ENCODE assay signal across 12 cellular contexts in the genomic region with DNA sequence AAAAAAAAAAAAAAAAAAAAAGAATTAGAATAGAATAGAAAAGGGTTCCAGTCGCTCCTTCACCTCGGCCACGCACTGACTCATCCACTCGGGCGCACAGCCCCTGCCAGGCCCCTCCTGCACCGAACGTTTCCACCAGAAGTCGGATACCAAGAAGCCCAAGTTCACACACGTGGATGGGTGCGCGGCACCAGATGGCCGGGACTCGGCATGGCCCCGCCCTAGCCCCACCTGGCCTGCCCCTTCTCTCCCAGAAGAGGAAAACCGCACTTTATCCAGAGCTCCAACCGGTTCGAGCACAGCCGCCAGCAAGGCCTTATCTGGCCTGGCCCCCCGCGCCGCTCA. TPM values are rescaled to one million over a fixed set of nuclear protein-coding genes. Genes with fewer than 3 reads are reported as not detected.
DNase-seq lines count a peak whose midpoint lies in the region; ATAC-seq and TF ChIP-seq lines count a peak whose summit lies in the region.
"Had no signal": no experiment of that assay in that cellular context is flagged by ENCODE, and none has a peak within 500 bp of the region (broad histone marks: within the 10 kb centered on the region; RNA-seq: fewer than 3 reads in every experiment).

No MANE protein-coding gene starts in this region.

- H3K79me2 ChIP-seq in SU-DHL-6 (ENCODE audit: insufficient read depth, low read length), result no peaks in the 10 kb centered on the region

- H3K27ac Mint-ChIP-seq in stimulated activated memory B cell treated with anti-CD40 and anti-IgM and Interleukin-4, amounts not matched to agents 10 μg/mL and 1 μg/mL and 100 μg/mL, for 72 hours, result peak overlapping the region; percentile 63

- no peaks in the 10 kb centered on the region for H3K9me2 ChIP-seq in SU-DHL-6 (replicated peaks; ENCODE audit: insufficient read depth, low read length)

- peak overlapping the region; percentile 90 for H3K4me2 ChIP-seq in SU-DHL-6 (ENCODE audit: low read depth, low read length, poor library complexity, severe bottlenecking)

- DNase-seq in DMS 273 (lab: John Stamatoyannopoulos, UW; ENCODE audit: unreplicated experiment) (peak; percentile 72), DMS 273 treated with DMSO at 0.1 percent for 48 hours (lab: John Stamatoyannopoulos, UW) (no peak), esophagus squamous epithelium (lab: John Stamatoyannopoulos, UW) (no peak), tibial artery (no peak)
- DNase-seq: foreskin melanocyte, NCI-H1092 treated with DMSO at 0.1 percent for 48 hours had no signal

- H3K9ac ChIP-seq in SU-DHL-6 (ENCODE audit: low read length), result no peak overlapping the region

- peak overlapping the region; percentile 78 for H3K4me3 Mint-ChIP-seq in stimulated activated memory B cell treated with anti-CD40 and anti-IgM and Interleukin-4, amounts not matched to agents 10 μg/mL and 1 μg/mL and 100 μg/mL, for 72 hours

- intact Hi-C loops in esophagus squamous epithelium (cut with DNase I), result no loop called here
- intact Hi-C loops in tibial artery (cut with DNase I; ENCODE audit: low total_unique reads), result no loop called here

- TF ChIP-seq CTCF in SU-DHL-6 (IDR thresholded peaks at IDR 0.05; ENCODE audit: insufficient read depth, low read length, poor library complexity, severe bottlenecking) (no peak), esophagus squamous epithelium (IDR thresholded peaks at IDR 0.05) (no peak), tibial artery (IDR thresholded peaks at IDR 0.05) (no peak)

- H3K4me1 ChIP-seq in esophagus squamous epithelium (peaks cover 25 to 88% (median 31%) of the 10 kb centered on the region in 3 donors), tibial artery (peaks cover 0 to 48% (median 33%) of the 10 kb centered on the region in 4 donors)

- H3K9me3 ChIP-seq in SU-DHL-6 (ENCODE audit: insufficient read depth, low read length), result no peaks in the 10 kb centered on the region
- H3K9me3 ChIP-seq in esophagus squamous epithelium, result no peaks in the 10 kb centered on the region
- no peaks in the 10 kb centered on the region for H3K9me3 ChIP-seq in tibial artery

- H3K27me3 Mint-ChIP-seq in stimulated activated memory B cell treated with anti-CD40 and anti-IgM and Interleukin-4, amounts not matched to agents 10 μg/mL and 1 μg/mL and 100 μg/mL, for 72 hours, result peaks cover 79% of the 10 kb centered on the region

- no peak overlapping the region for H3K27ac ChIP-seq in SU-DHL-6 (ENCODE audit: low read depth, low read length)
- peak overlapping the region; percentile 61 to 86 (median 82) for H3K27ac ChIP-seq in esophagus squamous epithelium
- H3K27ac ChIP-seq in tibial artery, result no peak overlapping the region

- ATAC-seq in stimulated activated memory B cell treated with anti-CD40 and anti-IgM and Interleukin-4, amounts not matched to agents 10 μg/mL and 1 μg/mL and 100 μg/mL, for 72 hours, result no peak
- ATAC-seq in HG02678 (IDR thresholded peaks at IDR 0.05; ENCODE audit: unreplicated experiment), result no peak
- ATAC-seq in HG03159 (IDR thresholded peaks at IDR 0.05; ENCODE audit: unreplicated experiment), result no peak

- peaks cover 47% of the 10 kb centered on the region for H3K4me1 Mint-ChIP-seq in stimulated activated memory B cell treated with anti-CD40 and anti-IgM and Interleukin-4, amounts not matched to agents 10 μg/mL and 1 μg/mL and 100 μg/mL, for 72 hours

- WGBS in esophagus squamous epithelium, 2 donors, result 7 to 15% methylated on average over 3 to 16 of the region's 21 CpGs

- H3F3A ChIP-seq in SU-DHL-6 (ENCODE audit: insufficient read depth), result peaks cover 11% of the 10 kb centered on the region

- TF ChIP-seq POLR2A in esophagus squamous epithelium (IDR thresholded peaks at IDR 0.05), result no peak

- H3K36me3 Mint-ChIP-seq in stimulated activated memory B cell treated with anti-CD40 and anti-IgM and Interleukin-4, amounts not matched to agents 10 μg/mL and 1 μg/mL and 100 μg/mL, for 72 hours, result peaks cover 7% of the 10 kb centered on the region

- no peaks in the 10 kb centered on the region for H4K20me1 ChIP-seq in SU-DHL-6 (ENCODE audit: low read depth, low read length)

- H3K36me3 ChIP-seq in SU-DHL-6 (ENCODE audit: low read length) (no peaks in the 10 kb centered on the region), esophagus squamous epithelium (no peaks in the 10 kb centered on the region), tibial artery (peaks cover 0 to 10% (median 8%) of the 10 kb centered on the region in 3 donors)

- H3K4me3 ChIP-seq in SU-DHL-6 (ENCODE audit: insufficient read depth, low read length, poor library complexity, severe bottlenecking) (no peak overlapping the region), esophagus squamous epithelium (peak overlapping the region; percentile 39 to 64 (median 52)), tibial artery (no peak overlapping the region)

- peaks cover 16% of the 10 kb centered on the region for H3K9me3 Mint-ChIP-seq in stimulated activated memory B cell treated with anti-CD40 and anti-IgM and Interleukin-4, amounts not matched to agents 10 μg/mL and 1 μg/mL and 100 μg/mL, for 72 hours

- H3K27me3 ChIP-seq in SU-DHL-6 (ENCODE audit: low read length) (no peaks in the 10 kb centered on the region), esophagus squamous epithelium (peaks cover 7 to 68% (median 10%) of the 10 kb centered on the region in 4 donors), tibial artery (peaks cover 0 to 47% of the 10 kb centered on the region in 2 donors)

- H2AFZ ChIP-seq in SU-DHL-6 (ENCODE audit: low read depth, low read length, severe bottlenecking), result no peak overlapping the region

RNA-seq across cellular contexts. Expression of a gene that starts 5.9 kb away (rescaled TPM):
- under 1 TPM in 2 of 4 donors, not detected in 2; 0.35 to 0.57 TPM for total RNA-seq in esophagus squamous epithelium

RNA-seq across cellular contexts. Expression of a gene that starts 20.0 kb away (rescaled TPM):
- total RNA-seq in esophagus squamous epithelium, result 10 to 100 TPM in 2 of 4 donors, 1 to 10 TPM in 2; 7.6 to 17.0 (median 9.5) TPM
- total RNA-seq: activated CD8-positive, alpha-beta memory T cell treated with anti-CD3 and anti-CD28 coated beads for 36 hours had no signal

RNA-seq across cellular contexts. Expression of a gene that starts 35.4 kb away (rescaled TPM):
- total RNA-seq in esophagus squamous epithelium, result 10 to 100 TPM in 3 of 4 donors, 1 to 10 TPM in 1; 8.6 to 17.3 (median 13.8) TPM

RNA-seq across cellular contexts. Expression of a gene that starts 38.3 kb away (rescaled TPM):
- total RNA-seq in esophagus squamous epithelium, result 10 to 100 TPM in 3 of 4 donors, 1 to 10 TPM in 1; 8.3 to 15.5 (median 11.9) TPM

RNA-seq across cellular contexts. Expression of a gene that starts 46.3 kb away (rescaled TPM):
- not detected for total RNA-seq in esophagus squamous epithelium
- total RNA-seq: A172 had no signal

Comparison
In these comparisons a context has a peak if more than half of its experiments do, and no peak if none do; other contexts are left out.
1. H3K27ac ChIP-seq: peak in esophagus squamous epithelium (4 of 4); none in SU-DHL-6 (single experiment) and tibial artery (0 of 2).
2. H3K4me3 ChIP-seq: peak in esophagus squamous epithelium (4 of 4); none in SU-DHL-6 (single experiment) and tibial artery (0 of 2).